In genomic region chr3:197713477-197713822, GRCh38 we compare ENCODE assay signal across 8 cellular contexts. TPM values are rescaled to one million over a fixed set of nuclear protein-coding genes. Genes with fewer than 3 reads are reported as not detected.
A peak's percentile ranks its signal among the peaks of the same experiment; 100 is the strongest.
DNase-seq lines count a peak whose midpoint lies in the region; ATAC-seq and TF ChIP-seq lines count a peak whose summit lies in the region.

No MANE protein-coding gene starts in this region.

- no peaks in the 10 kb centered on the region for H3K27me3 ChIP-seq in adipocyte (replicated peaks; ENCODE audit: control insufficient read depth, insufficient read depth, low read length)

- H3K4me3 ChIP-seq in adipocyte (ENCODE audit: low read length) = peak overlapping the region; percentile 77

- H3K27me3 Mint-ChIP-seq in Calu3 (ENCODE audit: unreplicated experiment) = no peaks in the 10 kb centered on the region
- no peaks in the 10 kb centered on the region for H3K27me3 Mint-ChIP-seq in nephron (ENCODE audit: low read depth)

- H3K4me1 Mint-ChIP-seq in Calu3 (ENCODE audit: low read depth, unreplicated experiment) (peaks cover 18% of the 10 kb centered on the region), nephron (peaks cover 21% of the 10 kb centered on the region)

- intact Hi-C loops in Calu3 (cut with micrococcal nuclease; ENCODE audit: unreplicated experiment) = loop anchor here (5.0 kb wide), 1 partner anchor 79 kb away; the partner anchor contains the start of gene LRCH3

- BruUV-seq in Calu3 (replicated peaks; lab: Mats Ljungman, UMichigan) = no TSS peak

- TF ChIP-seq CTCF in Calu3 (IDR thresholded peaks at IDR 0.05; ENCODE audit: unreplicated experiment) (no peak), nephron (IDR thresholded peaks at IDR 0.05; ENCODE audit: unreplicated experiment in 3 of 3) (no peak)

- CTCF ChIA-PET in Calu3 (lab: Charles Lee) = no interaction called here

- DNase-seq in Calu3 (no peak), adipocyte (ENCODE audit: low read depth) (no peak), NOMO-1 treated with dmso at 0.1 percent for 144 hours (lab: John Stamatoyannopoulos, UW; ENCODE audit: unreplicated experiment) (no peak), SW 1271 (lab: John Stamatoyannopoulos, UW) (no peak)
- no peak for DNase-seq in activated CD4-positive, alpha-beta T cell treated with anti-CD3 and anti-CD28 coated beads for 1 hour

- H3K9ac ChIP-seq in adipocyte (ENCODE audit: low read length) = peak overlapping the region; percentile 84

- peak overlapping the region; percentile 82 for H3K27ac Mint-ChIP-seq in Calu3 (ENCODE audit: unreplicated experiment)
- H3K27ac Mint-ChIP-seq in nephron = peak overlapping the region; percentile 12 to 95 (median 70)

- H3K36me3 Mint-ChIP-seq in Calu3 (ENCODE audit: insufficient read depth, unreplicated experiment) (peaks cover 5% of the 10 kb centered on the region), nephron (ENCODE audit: low read depth) (peaks cover 35% of the 10 kb centered on the region)

- H3K4me3 Mint-ChIP-seq in Calu3 (ENCODE audit: low read depth, unreplicated experiment) (peak overlapping the region; percentile 26), nephron (no peak overlapping the region)

- H3K36me3 ChIP-seq in adipocyte (ENCODE audit: control insufficient read depth, insufficient read depth, low read length, severe bottlenecking) = no peaks in the 10 kb centered on the region

- H3K4me1 ChIP-seq in adipocyte (ENCODE audit: control insufficient read depth, insufficient read depth, low read length) = peaks cover 16% of the 10 kb centered on the region

- no peaks in the 10 kb centered on the region for H3K9me3 ChIP-seq in adipocyte (ENCODE audit: control insufficient read depth, low read length)

- ATAC-seq in HG02588 (IDR thresholded peaks at IDR 0.05; ENCODE audit: unreplicated experiment) = peak; percentile 8
- ATAC-seq in HG02981 (IDR thresholded peaks at IDR 0.05; ENCODE audit: unreplicated experiment) = no peak

- H3K9me3 Mint-ChIP-seq in Calu3 (ENCODE audit: low read depth, unreplicated experiment) = no peaks in the 10 kb centered on the region
- H3K9me3 Mint-ChIP-seq in nephron = no peaks in the 10 kb centered on the region

RNA-seq across cellular contexts. Expression of gene RUBCN, which starts 23.3 kb away (rescaled TPM):
- 22.9 and 32.2 TPM in 2 replicates for total RNA-seq in Calu3 (2022)

RNA-seq across cellular contexts. Expression of gene FYTTD1, which starts 36.2 kb away (rescaled TPM):
- 37.4 and 37.6 TPM in 2 replicates for total RNA-seq in Calu3 (2022)
